Comparison of ENCODE assay signal across 1 cellular context in the genomic region with DNA sequence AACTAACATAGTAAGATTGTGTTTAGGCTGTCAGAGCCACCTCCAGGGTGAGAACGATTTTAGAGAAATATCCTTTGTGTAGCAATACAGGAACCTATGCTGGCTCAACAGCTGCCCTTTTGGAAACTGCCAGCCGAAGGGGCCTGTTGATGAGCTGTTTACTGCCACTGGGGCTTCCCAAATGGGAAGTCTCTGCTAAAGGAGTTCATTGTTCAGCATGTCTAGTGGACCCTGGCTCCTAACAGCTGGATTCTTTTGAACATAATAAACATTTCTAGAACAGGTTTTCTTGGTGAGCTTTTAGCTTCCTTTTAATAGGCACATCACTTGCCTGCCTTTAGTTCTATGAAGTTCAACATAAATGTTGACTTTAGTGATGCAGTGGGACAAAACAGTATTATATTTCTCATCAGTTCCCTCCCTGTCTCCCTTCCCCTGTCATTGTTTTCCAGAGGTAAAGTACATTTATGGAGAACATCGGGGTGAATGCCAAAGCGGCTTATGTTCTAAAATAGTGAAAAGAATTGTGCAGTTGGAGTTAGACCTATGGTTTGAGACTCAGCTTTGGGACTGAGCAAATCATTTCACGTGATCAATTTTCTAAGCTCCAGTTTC.
A peak's percentile ranks its signal among the peaks of the same experiment; 100 is the strongest.
TF ChIP-seq lines count a peak whose summit lies in the region.

No MANE protein-coding gene starts in this region.

TF ChIP-seq in HepG2, 621 proteins besides CTCF, POLR2A, EP300 and RAD21 (continued from another document and continues in another):
- TF ChIP-seq MAFF (IDR thresholded peaks at IDR 0.05; ENCODE audit: low read depth, low read length) (no peak), TBX3 (IDR thresholded peaks at IDR 0.05; ENCODE audit: borderline replicate concordance) (no peak), POGZ (CRISPR knock-in tag; IDR thresholded peaks at IDR 0.05) (peak; percentile 67), DNMT3B (CRISPR knock-in tag; conservative IDR thresholded peaks at IDR 0.05) (no peak), TEF (CRISPR knock-in tag; IDR thresholded peaks at IDR 0.05) (no peak), ZBTB25 (CRISPR knock-in tag; IDR thresholded peaks at IDR 0.05) (no peak; the same call in 1 of the 2 replicates), ZNF724P (CRISPR knock-in tag; IDR thresholded peaks at IDR 0.05; ENCODE audit: borderline replicate concordance) (no peak), HNF4G (IDR thresholded peaks at IDR 0.05; ENCODE audit: borderline replicate concordance, low read depth, low read length) (peak; percentile 27; the same call in 1 of the 2 replicates), HNF4G (CRISPR knock-in tag; IDR thresholded peaks at IDR 0.05; ENCODE audit: borderline replicate concordance, low read depth) (no peak), HHEX (CRISPR knock-in tag; IDR thresholded peaks at IDR 0.05) (no peak), ZNF558 (CRISPR knock-in tag; IDR thresholded peaks at IDR 0.05; ENCODE audit: borderline replicate concordance) (no peak), CHD2 (IDR thresholded peaks at IDR 0.05; ENCODE audit: low read depth, low read length) (no peak), DNMT1 (CRISPR knock-in tag; IDR thresholded peaks at IDR 0.05) (no peak), ZNF614 (CRISPR knock-in tag; IDR thresholded peaks at IDR 0.05; ENCODE audit: borderline replicate concordance) (no peak), ZNF143 (CRISPR knock-in tag; IDR thresholded peaks at IDR 0.05) (no peak), ZNF407 (CRISPR knock-in tag; IDR thresholded peaks at IDR 0.05; ENCODE audit: not compliant biosample characterization) (no peak), SMAD9 (CRISPR knock-in tag; IDR thresholded peaks at IDR 0.05) (no peak), SSRP1 (CRISPR knock-in tag; IDR thresholded peaks at IDR 0.05) (no peak), ZNF446 (CRISPR knock-in tag; IDR thresholded peaks at IDR 0.05) (no peak), RFX3 (CRISPR knock-in tag; IDR thresholded peaks at IDR 0.05) (no peak), ZNF468 (CRISPR knock-in tag; IDR thresholded peaks at IDR 0.05) (no peak), MAF1 (CRISPR knock-in tag; IDR thresholded peaks at IDR 0.05; ENCODE audit: borderline replicate concordance) (no peak), ZNF513 (CRISPR knock-in tag; conservative IDR thresholded peaks at IDR 0.05) (no peak), RBM39 (IDR thresholded peaks at IDR 0.05; ENCODE audit: low read depth, low read length, poor library complexity, severe bottlenecking) (no peak), ATF1 (CRISPR knock-in tag; IDR thresholded peaks at IDR 0.05) (no peak), PHF20 (CRISPR knock-in tag; IDR thresholded peaks at IDR 0.05) (no peak), CBX5 (CRISPR knock-in tag; IDR thresholded peaks at IDR 0.05; ENCODE audit: borderline replicate concordance) (no peak), ZNF20 (CRISPR knock-in tag; IDR thresholded peaks at IDR 0.05) (no peak), KDM5A (IDR thresholded peaks at IDR 0.05; ENCODE audit: borderline replicate concordance, low read length) (no peak), SP5 (CRISPR knock-in tag; IDR thresholded peaks at IDR 0.05; ENCODE audit: borderline replicate concordance, low read depth) (no peak)
- TF ChIP-seq, protein P1, sequence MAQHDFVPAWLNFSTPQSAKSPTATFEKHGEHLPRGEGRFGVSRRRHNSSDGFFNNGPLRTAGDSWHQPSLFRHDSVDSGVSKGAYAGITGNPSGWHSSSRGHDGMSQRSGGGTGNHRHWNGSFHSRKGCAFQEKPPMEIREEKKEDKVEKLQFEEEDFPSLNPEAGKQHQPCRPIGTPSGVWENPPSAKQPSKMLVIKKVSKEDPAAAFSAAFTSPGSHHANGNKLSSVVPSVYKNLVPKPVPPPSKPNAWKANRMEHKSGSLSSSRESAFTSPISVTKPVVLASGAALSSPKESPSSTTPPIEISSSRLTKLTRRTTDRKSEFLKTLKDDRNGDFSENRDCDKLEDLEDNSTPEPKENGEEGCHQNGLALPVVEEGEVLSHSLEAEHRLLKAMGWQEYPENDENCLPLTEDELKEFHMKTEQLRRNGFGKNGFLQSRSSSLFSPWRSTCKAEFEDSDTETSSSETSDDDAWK (CRISPR knock-in tag; IDR thresholded peaks at IDR 0.05) = no peak
- TF ChIP-seq, protein P2, sequence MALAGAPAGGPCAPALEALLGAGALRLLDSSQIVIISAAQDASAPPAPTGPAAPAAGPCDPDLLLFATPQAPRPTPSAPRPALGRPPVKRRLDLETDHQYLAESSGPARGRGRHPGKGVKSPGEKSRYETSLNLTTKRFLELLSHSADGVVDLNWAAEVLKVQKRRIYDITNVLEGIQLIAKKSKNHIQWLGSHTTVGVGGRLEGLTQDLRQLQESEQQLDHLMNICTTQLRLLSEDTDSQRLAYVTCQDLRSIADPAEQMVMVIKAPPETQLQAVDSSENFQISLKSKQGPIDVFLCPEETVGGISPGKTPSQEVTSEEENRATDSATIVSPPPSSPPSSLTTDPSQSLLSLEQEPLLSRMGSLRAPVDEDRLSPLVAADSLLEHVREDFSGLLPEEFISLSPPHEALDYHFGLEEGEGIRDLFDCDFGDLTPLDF (CRISPR knock-in tag; IDR thresholded peaks at IDR 0.05) = no peak
- TF ChIP-seq, protein P3, sequence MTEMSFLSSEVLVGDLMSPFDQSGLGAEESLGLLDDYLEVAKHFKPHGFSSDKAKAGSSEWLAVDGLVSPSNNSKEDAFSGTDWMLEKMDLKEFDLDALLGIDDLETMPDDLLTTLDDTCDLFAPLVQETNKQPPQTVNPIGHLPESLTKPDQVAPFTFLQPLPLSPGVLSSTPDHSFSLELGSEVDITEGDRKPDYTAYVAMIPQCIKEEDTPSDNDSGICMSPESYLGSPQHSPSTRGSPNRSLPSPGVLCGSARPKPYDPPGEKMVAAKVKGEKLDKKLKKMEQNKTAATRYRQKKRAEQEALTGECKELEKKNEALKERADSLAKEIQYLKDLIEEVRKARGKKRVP (CRISPR knock-in tag; IDR thresholded peaks at IDR 0.05) = no peak
